Comparison of ENCODE assay signal across 29 cellular contexts in genomic region chr2:24939353-24939752, GRCh38.
"Had no signal": no experiment of that assay in that cellular context is flagged by ENCODE, and none has a peak within 500 bp of the region (broad histone marks: within the 10 kb centered on the region; RNA-seq: fewer than 3 reads in every experiment).

No MANE protein-coding gene starts in this region.

- H3K27ac ChIP-seq: colonic mucosa, coronary artery, dorsolateral prefrontal cortex, epithelial cell of prostate, esophagus muscularis mucosa, esophagus squamous epithelium, foreskin keratinocyte, gastrocnemius medialis, gastroesophageal sphincter, heart left ventricle, heart right ventricle had no signal

- H3K36me3 ChIP-seq: colonic mucosa, esophagus squamous epithelium, gastroesophageal sphincter had no signal

- FAIRE-seq: colon, endometrium, endothelial cell of umbilical vein, frontal cortex had no signal

- H3K27me3 ChIP-seq: colonic mucosa, dorsolateral prefrontal cortex, esophagus muscularis mucosa, esophagus squamous epithelium, foreskin keratinocyte, gastrocnemius medialis, gastroesophageal sphincter, heart left ventricle, heart right ventricle had no signal

- H3K4me3 ChIP-seq: colonic mucosa, coronary artery, dorsolateral prefrontal cortex, esophagus muscularis mucosa, esophagus squamous epithelium, gastrocnemius medialis, gastroesophageal sphincter, heart left ventricle, heart right ventricle had no signal

- H3K27me3 Mint-ChIP-seq: dendritic cell treated with granulocyte-macrophage colony-stimulating factor and Interleukin-4, amounts not matched to agents 40 ng/mL and 50 ng/mL, for 4 days; effector memory CD8-positive, alpha-beta T cell had no signal

- H3K4me3 Mint-ChIP-seq: dendritic cell treated with granulocyte-macrophage colony-stimulating factor and Interleukin-4, amounts not matched to agents 40 ng/mL and 50 ng/mL, for 4 days; effector memory CD8-positive, alpha-beta T cell; endodermal cell had no signal

- ATAC-seq: effector memory CD8-positive, alpha-beta T cell; esophagus mucosa; foreskin keratinocyte; gastrocnemius medialis; gastroesophageal sphincter; heart left ventricle; heart right ventricle had no signal

- H3K4me1 Mint-ChIP-seq: endodermal cell had no signal

- DNase-seq: colonic mucosa; cortex of kidney; dermis blood vessel endothelial cell; dorsolateral prefrontal cortex; effector CD4-positive, alpha-beta T cell; effector CD8-positive, alpha-beta T cell; effector memory CD4-positive, alpha-beta T cell; effector memory CD8-positive, alpha-beta T cell; endodermal cell; erythroblast; esophagus squamous epithelium; foreskin fibroblast; foreskin keratinocyte; foreskin melanocyte; gastrocnemius medialis; glutamatergic neuron; head of caudate nucleus; heart left ventricle; heart right ventricle had no signal

- H3K27ac Mint-ChIP-seq: dendritic cell treated with granulocyte-macrophage colony-stimulating factor and Interleukin-4, amounts not matched to agents 40 ng/mL and 50 ng/mL, for 4 days; effector memory CD8-positive, alpha-beta T cell; endodermal cell had no signal

- H3K4me1 ChIP-seq: colonic mucosa, esophagus muscularis mucosa, esophagus squamous epithelium, foreskin keratinocyte, gastrocnemius medialis, gastroesophageal sphincter, heart left ventricle, heart right ventricle had no signal

- H3K9me3 Mint-ChIP-seq: dendritic cell treated with granulocyte-macrophage colony-stimulating factor and Interleukin-4, amounts not matched to agents 40 ng/mL and 50 ng/mL, for 4 days; effector memory CD8-positive, alpha-beta T cell; endodermal cell had no signal

- H3K9me3 ChIP-seq: colonic mucosa, esophagus muscularis mucosa, esophagus squamous epithelium, gastrocnemius medialis, gastroesophageal sphincter, heart left ventricle, heart right ventricle had no signal
